ENCODE assay signal across 8 cellular contexts in genomic region chr1:153355445-153356071, GRCh38. TPM values are rescaled to one million over a fixed set of nuclear protein-coding genes. Genes with fewer than 3 reads are reported as not detected.
A peak's percentile ranks its signal among the peaks of the same experiment; 100 is the strongest.
DNase-seq lines count a peak whose midpoint lies in the region; ATAC-seq and TF ChIP-seq lines count a peak whose summit lies in the region.

No MANE protein-coding gene starts in this region.

- no peak overlapping the region for H3K27ac ChIP-seq in DOHH2 (ENCODE audit: low read depth, low read length)

- H3K27ac Mint-ChIP-seq in activated T-helper 17 cell treated with anti-CD3 and anti-CD28 coated beads, Interleukin-2, amount 50 U/mL, for 72 hours: no peak overlapping the region

- intact Hi-C loops in left cardiac atrium (cut with DNase I): no loop called here

- H3K4me3 Mint-ChIP-seq in activated T-helper 17 cell treated with anti-CD3 and anti-CD28 coated beads, Interleukin-2, amount 50 U/mL, for 72 hours: no peak overlapping the region

- H3F3A ChIP-seq in DOHH2 (ENCODE audit: control insufficient read depth, insufficient read depth): no peaks in the 10 kb centered on the region

- H4K20me1 ChIP-seq in DOHH2 (ENCODE audit: control insufficient read depth, insufficient read depth, low read depth, low read length): no peaks in the 10 kb centered on the region

- H3K9me3 ChIP-seq in DOHH2 (ENCODE audit: control insufficient read depth, insufficient read depth, low read length): no peaks in the 10 kb centered on the region

- no peaks in the 10 kb centered on the region for H3K9me2 ChIP-seq in DOHH2 (replicated peaks; ENCODE audit: control insufficient read depth, low read length)

- H3K79me2 ChIP-seq in DOHH2 (ENCODE audit: control insufficient read depth, low read length): no peaks in the 10 kb centered on the region

- peaks cover 4% of the 10 kb centered on the region for H3K4me1 Mint-ChIP-seq in activated T-helper 17 cell treated with anti-CD3 and anti-CD28 coated beads, Interleukin-2, amount 50 U/mL, for 72 hours

- peak; percentile 79 for ATAC-seq in activated T-helper 17 cell treated with anti-CD3 and anti-CD28 coated beads, Interleukin-2, amount 50 U/mL, for 72 hours (replicated peaks)
- ATAC-seq in left cardiac atrium (peak in 1 of 2 donors; percentile 75), GM18502 (IDR thresholded peaks at IDR 0.05; ENCODE audit: poor library complexity, unreplicated experiment) (no peak), GM21423 (IDR thresholded peaks at IDR 0.05; ENCODE audit: unreplicated experiment) (no peak)

- peak; percentile 66 for TF ChIP-seq CTCF in DOHH2 (IDR thresholded peaks at IDR 0.05; ENCODE audit: low read depth, low read length, poor library complexity, severe bottlenecking)

- H3K4me3 ChIP-seq in DOHH2 (ENCODE audit: low read length): no peak overlapping the region

- DNase-seq in HT1080 (ENCODE audit: low read depth) (peak; percentile 50), NOMO-1 (lab: John Stamatoyannopoulos, UW; ENCODE audit: unreplicated experiment in 2 of 2) (peak; percentile 85 to 93), left cardiac atrium (peak; percentile 60)
- peak; percentile 36 to 46 for DNase-seq in stimulated activated CD4-positive, alpha-beta T cell treated with anti-CD3 and anti-CD28 coated beads, Interleukin-2, amount 100 ng/mL, for 24 hours

- no peaks in the 10 kb centered on the region for H3K27me3 Mint-ChIP-seq in activated T-helper 17 cell treated with anti-CD3 and anti-CD28 coated beads, Interleukin-2, amount 50 U/mL, for 72 hours

- no peaks in the 10 kb centered on the region for H3K36me3 Mint-ChIP-seq in activated T-helper 17 cell treated with anti-CD3 and anti-CD28 coated beads, Interleukin-2, amount 50 U/mL, for 72 hours (ENCODE audit: low read depth)

- no peaks in the 10 kb centered on the region for H3K4me1 ChIP-seq in DOHH2 (ENCODE audit: control insufficient read depth, low read length)

- H3K27me3 ChIP-seq in DOHH2 (ENCODE audit: control insufficient read depth, low read length): no peaks in the 10 kb centered on the region

- no peak overlapping the region for H3K4me2 ChIP-seq in DOHH2 (ENCODE audit: low read length)

- H3K36me3 ChIP-seq in DOHH2 (ENCODE audit: control insufficient read depth, low read length): no peaks in the 10 kb centered on the region

- no peaks in the 10 kb centered on the region for H3K9me3 Mint-ChIP-seq in activated T-helper 17 cell treated with anti-CD3 and anti-CD28 coated beads, Interleukin-2, amount 50 U/mL, for 72 hours

RNA-seq across cellular contexts. Expression of gene S100A9, which starts 2.1 kb away (rescaled TPM):
- total RNA-seq in HT1080 (2014; rRNA removed; shearing (Covaris generic)): not detected in 2 replicates
- polyA plus RNA-seq in HT1080 (2015; cell fraction: cytosol; rRNA removed): not detected in 2 replicates
- not detected in 2 replicates for polyA plus RNA-seq in HT1080 (2015; cell fraction: nucleus; rRNA removed)
- total RNA-seq in activated T-helper 17 cell treated with anti-CD3 and anti-CD28 coated beads, Interleukin-2, amount 50 U/mL, for 72 hours: under 1 TPM in 1 of 2 donors, not detected in 1; 0.66 TPM
- 100 to 1,000 TPM; 184 to 529 TPM for total RNA-seq in left cardiac atrium

RNA-seq across cellular contexts. Expression of gene PGLYRP4, which starts 6.9 kb away (rescaled TPM):
- not detected in 2 replicates for total RNA-seq in HT1080 (2014; rRNA removed; shearing (Covaris generic))
- polyA plus RNA-seq in HT1080 (2015; cell fraction: cytosol; rRNA removed): not detected in 2 replicates
- not detected in 2 replicates for polyA plus RNA-seq in HT1080 (2015; cell fraction: nucleus; rRNA removed)
- total RNA-seq in activated T-helper 17 cell treated with anti-CD3 and anti-CD28 coated beads, Interleukin-2, amount 50 U/mL, for 72 hours: under 1 TPM; 0.22 to 0.26 TPM
- total RNA-seq in left cardiac atrium: not detected

RNA-seq across cellular contexts. Expression of gene S100A12, which starts 19.9 kb away (rescaled TPM):
- total RNA-seq in HT1080 (2014; rRNA removed; shearing (Covaris generic)): not detected in 2 replicates
- polyA plus RNA-seq in HT1080 (2015; cell fraction: cytosol; rRNA removed): not detected in 2 replicates
- polyA plus RNA-seq in HT1080 (2015; cell fraction: nucleus; rRNA removed): not detected in 2 replicates
- total RNA-seq in activated T-helper 17 cell treated with anti-CD3 and anti-CD28 coated beads, Interleukin-2, amount 50 U/mL, for 72 hours: not detected
- 1 to 10 TPM; 5.2 to 8.8 TPM for total RNA-seq in left cardiac atrium

RNA-seq across cellular contexts. Expression of gene S100A8, which starts 35.3 kb away (rescaled TPM):
- not detected in 2 replicates for total RNA-seq in HT1080 (2014; rRNA removed; shearing (Covaris generic))
- polyA plus RNA-seq in HT1080 (2015; cell fraction: cytosol; rRNA removed): not detected in 2 replicates
- polyA plus RNA-seq in HT1080 (2015; cell fraction: nucleus; rRNA removed): not detected in 2 replicates
- not detected for total RNA-seq in activated T-helper 17 cell treated with anti-CD3 and anti-CD28 coated beads, Interleukin-2, amount 50 U/mL, for 72 hours
- total RNA-seq in left cardiac atrium: 100 to 1,000 TPM; 112 to 201 TPM

RNA-seq across cellular contexts. Expression of gene PGLYRP3, which starts 42.8 kb away (rescaled TPM):
- not detected in 2 replicates for total RNA-seq in HT1080 (2014; rRNA removed; shearing (Covaris generic))
- not detected in 2 replicates for polyA plus RNA-seq in HT1080 (2015; cell fraction: cytosol; rRNA removed)
- polyA plus RNA-seq in HT1080 (2015; cell fraction: nucleus; rRNA removed): not detected in 2 replicates
- not detected for total RNA-seq in activated T-helper 17 cell treated with anti-CD3 and anti-CD28 coated beads, Interleukin-2, amount 50 U/mL, for 72 hours
- total RNA-seq in left cardiac atrium: not detected

Comparison
In these comparisons a context has a peak if more than half of its experiments do, and no peak if none do; other contexts are left out.
1. RNA of gene S100A9, which starts 2.1 kb away (total RNA-seq): 184 to 529 TPM in left cardiac atrium; 0.66 TPM in activated T-helper 17 cell treated with anti-CD3 and anti-CD28 coated beads, Interleukin-2, amount 50 U/mL, for 72 hours and not detected in HT1080; every median in the first group is over 100 times any median in the second.
2. Peak in every context shown above with its lines, with median percentiles within 50 percentile points of each other: DNase-seq.